8 cellular contexts compared by ENCODE assay signal in genomic region chr16:70345840-70346239, GRCh38. TPM values are rescaled to one million over a fixed set of nuclear protein-coding genes. Genes with fewer than 3 reads are reported as not detected.
DNase-seq lines count a peak whose midpoint lies in the region; ATAC-seq, FAIRE-seq and TF ChIP-seq lines count a peak whose summit lies in the region.

No MANE protein-coding gene starts in this region.

- peak overlapping the region; percentile 88 for H3K4me2 ChIP-seq in A549

- no peak for TF ChIP-seq POLR2A in A549 (IDR thresholded peaks at IDR 0.05; ENCODE audit: low read length)

- no peaks in the 10 kb centered on the region for H3K9me3 Mint-ChIP-seq in IgD-negative memory B cell
- H3K9me3 Mint-ChIP-seq in central memory CD8-positive, alpha-beta T cell = no peaks in the 10 kb centered on the region

- TF ChIP-seq RAD21 in A549 (conservative IDR thresholded peaks at IDR 0.05 in 1 of 2, IDR thresholded peaks at IDR 0.05 in 1 of 2) = no peak

- POLR2A ChIA-PET in A549 (lab: Yijun Ruan, JAX) = interaction anchor here (1.3 to 2.1 kb wide), 5 partner anchors 34 to 115 kb away, joined by 3 to 11 read pairs (median 5); partner anchors contain the start of gene AARS1

- no peaks in the 10 kb centered on the region for H3K27me3 ChIP-seq in muscle layer of colon (ENCODE audit: control insufficient read depth in 1 of 2, insufficient read depth in 2 of 2, low read length in 2 of 2)

- no peaks in the 10 kb centered on the region for H3K27me3 Mint-ChIP-seq in IgD-negative memory B cell
- no peaks in the 10 kb centered on the region for H3K27me3 Mint-ChIP-seq in central memory CD8-positive, alpha-beta T cell

- no peaks in the 10 kb centered on the region for H3K9me3 ChIP-seq in A549
- H3K9me3 ChIP-seq in muscle layer of colon (ENCODE audit: low read length) = no peaks in the 10 kb centered on the region

- peak overlapping the region; percentile 89 to 99 (median 98) for H3K27ac Mint-ChIP-seq in IgD-negative memory B cell
- peak overlapping the region; percentile 97 for H3K27ac Mint-ChIP-seq in central memory CD8-positive, alpha-beta T cell (ENCODE audit: low read depth)

- peak overlapping the region; percentile 81 for H3K4me3 ChIP-seq in A549
- H3K4me3 ChIP-seq in muscle layer of colon (ENCODE audit: low read depth in 1 of 2, low read length in 2 of 2) = peak overlapping the region; percentile 18 to 73

- 79% methylated on average over 10 of the region's 10 CpGs for WGBS in A549 (ENCODE audit: missing lambda C conversion rate)

- H3K4me3 Mint-ChIP-seq in IgD-negative memory B cell = peak overlapping the region; percentile 94 to 99 (median 97)
- peak overlapping the region; percentile 92 for H3K4me3 Mint-ChIP-seq in central memory CD8-positive, alpha-beta T cell

- FAIRE-seq in A549 (lab: Jason Lieb, UNC) = no peak

- ATAC-seq in A549 = no peak
- ATAC-seq in central memory CD8-positive, alpha-beta T cell (replicated peaks; ENCODE audit: extremely low read depth, poor library complexity, severe bottlenecking) = no peak
- no peak for ATAC-seq in omental fat pad (ENCODE audit: low FRiP score)

- TF ChIP-seq CTCF in A549 (IDR thresholded peaks at IDR 0.05) = no peak
- no peak for TF ChIP-seq CTCF in omental fat pad (IDR thresholded peaks at IDR 0.05)

- CTCF ChIA-PET in A549 (lab: Yijun Ruan, JAX) = interaction anchor here (0.5 to 1.7 kb wide), 5 partner anchors 14 to 463 kb away, joined by 3 read pairs; no protein-coding TSS in a partner anchor

- DNase-seq in A549 (ENCODE audit: low read depth in 1 of 2, low spot score in 1 of 2) = no peak
- no peak for DNase-seq in central memory CD8-positive, alpha-beta T cell (ENCODE audit: low spot score in 2 of 2)
- no peak for DNase-seq in activated effector memory CD4-positive, alpha-beta T cell treated with anti-CD3 and anti-CD28 coated beads, Interleukin-2, amount 50 U/mL, for 16 hours
- no peak for DNase-seq in SK-N-DZ (ENCODE audit: low spot score)
- DNase-seq in omental fat pad (ENCODE audit: low spot score) = no peak
- DNase-seq in DMS 273 treated with DMSO at 0.1 percent for 48 hours (lab: John Stamatoyannopoulos, UW) = no peak

- peak overlapping the region; percentile 76 for H3K9ac ChIP-seq in muscle layer of colon (ENCODE audit: low read length)

- H3K4me1 ChIP-seq in A549 (peaks cover 11% of the 10 kb centered on the region; the same call in 2 of the 3 replicates), muscle layer of colon (ENCODE audit: insufficient read depth, low read length) (peaks cover 19% of the 10 kb centered on the region)

- H3K27ac ChIP-seq in A549 (peak overlapping the region; percentile 90 to 91), muscle layer of colon (ENCODE audit: low read depth, low read length) (no peak overlapping the region)

- TF ChIP-seq EP300 in A549 (IDR thresholded peaks at IDR 0.05) = no peak

- peaks cover 2% of the 10 kb centered on the region for H3K36me3 Mint-ChIP-seq in IgD-negative memory B cell
- peaks cover 25% of the 10 kb centered on the region for H3K36me3 Mint-ChIP-seq in central memory CD8-positive, alpha-beta T cell (ENCODE audit: insufficient read depth)

- peaks cover 12% of the 10 kb centered on the region for H3K36me3 ChIP-seq in muscle layer of colon (ENCODE audit: insufficient read depth, low read length)

- peaks cover 19 to 23% (median 20%) of the 10 kb centered on the region in 3 donors for H3K4me1 Mint-ChIP-seq in IgD-negative memory B cell
- peaks cover 21% of the 10 kb centered on the region for H3K4me1 Mint-ChIP-seq in central memory CD8-positive, alpha-beta T cell

TF ChIP-seq in A549, 52 proteins besides CTCF, POLR2A, EP300 and RAD21 (continues in another document):
- TF ChIP-seq CHD4 (IDR thresholded peaks at IDR 0.05; ENCODE audit: borderline replicate concordance) (no peak), JUN (IDR thresholded peaks at IDR 0.05) (no peak), ZSCAN20 (CRISPR knock-in tag; IDR thresholded peaks at IDR 0.05) (no peak), NR3C1 (IDR thresholded peaks at IDR 0.05) (no peak), BHLHE40 (IDR thresholded peaks at IDR 0.05; ENCODE audit: low read depth, low read length) (no peak), ATOH8 (CRISPR knock-in tag; IDR thresholded peaks at IDR 0.05; ENCODE audit: low read depth) (no peak), KDM5A (IDR thresholded peaks at IDR 0.05) (no peak), SREBF2 (IDR thresholded peaks at IDR 0.05) (no peak), HOXB13 (CRISPR knock-in tag; IDR thresholded peaks at IDR 0.05; ENCODE audit: low read depth) (no peak), TP53 (CRISPR knock-in tag; IDR thresholded peaks at IDR 0.05) (no peak), CBX8 (IDR thresholded peaks at IDR 0.05) (no peak), EHF (CRISPR knock-in tag; IDR thresholded peaks at IDR 0.05) (no peak), HMGXB4 (CRISPR knock-in tag; IDR thresholded peaks at IDR 0.05; ENCODE audit: borderline replicate concordance) (no peak), MAFK (IDR thresholded peaks at IDR 0.05; ENCODE audit: partially characterized antibody) (no peak), PHF8 (IDR thresholded peaks at IDR 0.05; ENCODE audit: borderline replicate concordance, low read depth) (no peak)
- TF ChIP-seq, protein P1, sequence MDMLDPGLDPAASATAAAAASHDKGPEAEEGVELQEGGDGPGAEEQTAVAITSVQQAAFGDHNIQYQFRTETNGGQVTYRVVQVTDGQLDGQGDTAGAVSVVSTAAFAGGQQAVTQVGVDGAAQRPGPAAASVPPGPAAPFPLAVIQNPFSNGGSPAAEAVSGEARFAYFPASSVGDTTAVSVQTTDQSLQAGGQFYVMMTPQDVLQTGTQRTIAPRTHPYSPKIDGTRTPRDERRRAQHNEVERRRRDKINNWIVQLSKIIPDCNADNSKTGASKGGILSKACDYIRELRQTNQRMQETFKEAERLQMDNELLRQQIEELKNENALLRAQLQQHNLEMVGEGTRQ (IDR thresholded peaks at IDR 0.05) = no peak
- TF ChIP-seq, protein P2, sequence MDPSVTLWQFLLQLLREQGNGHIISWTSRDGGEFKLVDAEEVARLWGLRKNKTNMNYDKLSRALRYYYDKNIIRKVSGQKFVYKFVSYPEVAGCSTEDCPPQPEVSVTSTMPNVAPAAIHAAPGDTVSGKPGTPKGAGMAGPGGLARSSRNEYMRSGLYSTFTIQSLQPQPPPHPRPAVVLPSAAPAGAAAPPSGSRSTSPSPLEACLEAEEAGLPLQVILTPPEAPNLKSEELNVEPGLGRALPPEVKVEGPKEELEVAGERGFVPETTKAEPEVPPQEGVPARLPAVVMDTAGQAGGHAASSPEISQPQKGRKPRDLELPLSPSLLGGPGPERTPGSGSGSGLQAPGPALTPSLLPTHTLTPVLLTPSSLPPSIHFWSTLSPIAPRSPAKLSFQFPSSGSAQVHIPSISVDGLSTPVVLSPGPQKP (IDR thresholded peaks at IDR 0.05; ENCODE audit: low read depth, low read length) = no peak

RNA-seq across cellular contexts. Expression of gene DDX19A, which starts 0.9 kb away (rescaled TPM):
- 40.4 and 41.9 TPM in 2 replicates for polyA plus RNA-seq in A549 (2011; rRNA removed)
- polyA plus RNA-seq in A549 (2012; cell fraction: cytosol; rRNA removed) = 40.2 and 43.7 TPM in 2 replicates
- polyA plus RNA-seq in A549 (2012; cell fraction: nucleus; rRNA removed) = 29.4 and 38.6 TPM in 2 replicates
- polyA plus RNA-seq in A549 (2017; fragmentation: RNase III; extraction: RNeasy Plus Mini Kit Qiagen cat#74134 plus additional on column Dnase treatment) = 41.3 to 46.2 TPM (median 43.8 TPM) in 3 replicates
- polyA minus RNA-seq in A549 (2011; rRNA and poly(A)+ RNA removed) = 45.3 and 54.3 TPM in 2 replicates
- 38.2 TPM for polyA plus RNA-seq in IgD-negative memory B cell
- polyA plus RNA-seq in SK-N-DZ (2014; cell fraction: cytosol; rRNA removed) = 59.8 and 63.9 TPM in 2 replicates
- polyA plus RNA-seq in SK-N-DZ (2014; cell fraction: nucleus; rRNA removed) = 30.8 and 37.6 TPM in 2 replicates
- total RNA-seq in omental fat pad = 10 to 100 TPM; 41.1 to 54.3 (median 51.5) TPM

RNA-seq across cellular contexts. Expression of gene DDX19B, which starts 46.9 kb away (rescaled TPM):
- polyA plus RNA-seq in A549 (2011; rRNA removed) (50.6 and 59.4 TPM in 2 replicates), A549 (2017; fragmentation: RNase III; extraction: RNeasy Plus Mini Kit Qiagen cat#74134 plus additional on column Dnase treatment) (26.9 to 27.2 TPM (median 27.0 TPM) in 3 replicates), IgD-negative memory B cell (53.8 TPM)
- 33.9 and 35.1 TPM in 2 replicates for polyA plus RNA-seq in A549 (2012; cell fraction: cytosol; rRNA removed)
- polyA plus RNA-seq in A549 (2012; cell fraction: nucleus; rRNA removed) = 31.7 and 32.3 TPM in 2 replicates
- 20.0 and 22.3 TPM in 2 replicates for polyA minus RNA-seq in A549 (2011; rRNA and poly(A)+ RNA removed)
- polyA plus RNA-seq in SK-N-DZ (2014; cell fraction: cytosol; rRNA removed) = 39.7 and 53.4 TPM in 2 replicates
- polyA plus RNA-seq in SK-N-DZ (2014; cell fraction: nucleus; rRNA removed) = 19.8 and 44.4 TPM in 2 replicates
- total RNA-seq in omental fat pad = 10 to 100 TPM; 32.4 to 45.7 (median 34.2) TPM

RNA-seq across cellular contexts. Expression of gene AARS1, which starts 56.5 kb away (rescaled TPM):
- polyA plus RNA-seq in A549 (2011; rRNA removed) = 325 and 344 TPM in 2 replicates
- 154 and 159 TPM in 2 replicates for polyA plus RNA-seq in A549 (2012; cell fraction: cytosol; rRNA removed)
- 192 and 210 TPM in 2 replicates for polyA plus RNA-seq in A549 (2012; cell fraction: nucleus; rRNA removed)
- polyA plus RNA-seq in A549 (2017; fragmentation: RNase III; extraction: RNeasy Plus Mini Kit Qiagen cat#74134 plus additional on column Dnase treatment) = 123 to 137 TPM (median 134 TPM) in 3 replicates
- polyA minus RNA-seq in A549 (2011; rRNA and poly(A)+ RNA removed) = 302 and 339 TPM in 2 replicates
- polyA plus RNA-seq in IgD-negative memory B cell = 37.6 TPM
- 78.3 and 84.0 TPM in 2 replicates for polyA plus RNA-seq in SK-N-DZ (2014; cell fraction: cytosol; rRNA removed)
- 76.3 and 125 TPM in 2 replicates for polyA plus RNA-seq in SK-N-DZ (2014; cell fraction: nucleus; rRNA removed)
- total RNA-seq in omental fat pad = 10 to 100 TPM; 69.9 to 91.5 (median 82.2) TPM
